8 cellular contexts compared by ENCODE assay signal in the genomic region with DNA sequence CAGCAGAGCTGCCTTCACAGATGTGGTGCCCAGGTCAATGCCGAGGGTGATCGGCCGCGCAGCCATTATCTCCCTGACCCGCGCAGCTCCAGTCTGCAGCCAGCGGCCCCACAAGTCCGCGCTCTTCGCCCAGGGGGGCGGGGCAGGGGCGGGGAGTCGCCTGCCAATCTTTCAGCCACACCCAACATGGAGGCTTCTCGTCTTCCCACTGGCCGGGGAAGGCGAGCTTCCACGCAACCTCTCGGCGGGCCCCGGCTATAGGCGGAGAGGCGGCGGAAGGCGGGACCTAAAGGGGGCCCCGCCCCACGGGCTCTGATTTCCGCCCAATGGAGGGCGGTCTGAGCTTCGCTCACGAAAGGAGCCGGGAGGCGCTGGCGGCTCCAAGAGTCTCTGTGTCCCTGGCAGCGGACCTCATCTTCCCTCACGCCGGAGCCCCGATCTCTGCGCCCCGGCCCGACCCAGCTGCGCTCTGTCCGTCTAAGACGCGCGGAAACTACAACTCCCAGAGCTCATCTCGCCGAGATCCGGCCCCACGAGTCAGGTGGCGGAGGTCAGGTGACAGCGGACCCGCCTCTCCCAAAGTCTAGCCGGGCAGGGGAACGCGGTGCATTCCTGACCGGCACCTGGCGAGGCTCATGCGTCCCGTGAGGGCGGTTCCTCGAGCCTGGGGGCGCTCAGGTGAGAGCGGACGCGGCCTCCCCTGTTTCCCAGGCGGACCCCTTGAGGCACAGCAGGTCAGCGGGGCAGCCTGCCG. TPM values are rescaled to one million over a fixed set of nuclear protein-coding genes. Genes with fewer than 3 reads are reported as not detected.
DNase-seq lines count a peak whose midpoint lies in the region; ATAC-seq, FAIRE-seq and TF ChIP-seq lines count a peak whose summit lies in the region.

A gene (plus strand): TSS at position 607 of the 754 bp plus-strand sequence. CDS start 3,447 bp downstream, outside the sequence.
A gene with protein sequence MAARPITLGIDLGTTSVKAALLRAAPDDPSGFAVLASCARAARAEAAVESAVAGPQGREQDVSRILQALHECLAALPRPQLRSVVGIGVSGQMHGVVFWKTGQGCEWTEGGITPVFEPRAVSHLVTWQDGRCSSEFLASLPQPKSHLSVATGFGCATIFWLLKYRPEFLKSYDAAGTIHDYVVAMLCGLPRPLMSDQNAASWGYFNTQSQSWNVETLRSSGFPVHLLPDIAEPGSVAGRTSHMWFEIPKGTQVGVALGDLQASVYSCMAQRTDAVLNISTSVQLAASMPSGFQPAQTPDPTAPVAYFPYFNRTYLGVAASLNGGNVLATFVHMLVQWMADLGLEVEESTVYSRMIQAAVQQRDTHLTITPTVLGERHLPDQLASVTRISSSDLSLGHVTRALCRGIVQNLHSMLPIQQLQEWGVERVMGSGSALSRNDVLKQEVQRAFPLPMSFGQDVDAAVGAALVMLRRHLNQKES (minus strand): TSS at position 97 of the 754 bp plus-strand sequence. CDS start 31 bp downstream, at position 66.

- H3K27ac ChIP-seq in OCI-LY7 (ENCODE audit: low read depth, low read length, poor library complexity, severe bottlenecking) (peak within 1 kb of the TSS; percentile 68), endothelial cell of umbilical vein (ENCODE audit: insufficient read depth, low read depth, low read length) (peak within 1 kb of the TSS; percentile 90)

- H3K9me3 ChIP-seq in OCI-LY7 (ENCODE audit: low read length) (no peaks in the 10 kb centered on the region), endothelial cell of umbilical vein (replicated peaks; ENCODE audit: control insufficient read depth, insufficient read depth, low read length) (no peaks in the 10 kb centered on the region)

- DNase-seq in D721Med (ENCODE audit: insufficient read length, low spot score) (peak; percentile 97), HuH-7.5 (ENCODE audit: low spot score) (peak; percentile 94), OCI-LY7 (ENCODE audit: low spot score) (peak; percentile 98), activated T-cell treated with anti-CD3 and anti-CD28 coated beads for 1 hour (ENCODE audit: low read depth) (peak; percentile 89), endothelial cell of umbilical vein (ENCODE audit: low read depth, low spot score) (peak; percentile 95), middle frontal gyrus (ENCODE audit: extremely low spot score, low spot score) (peak; percentile 96)
- DNase-seq in stimulated activated CD8-positive, alpha-beta memory T cell treated with anti-CD3 and anti-CD28 coated beads, Interleukin-2, amount 100 ng/mL, for 48 hours (ENCODE audit: low read depth in 2 of 2): peak; percentile 93

- FAIRE-seq in D721Med (lab: Jason Lieb, UNC) (no peak), endothelial cell of umbilical vein (lab: Jason Lieb, UNC) (peak; percentile 96)

- H3K36me3 ChIP-seq in OCI-LY7 (ENCODE audit: insufficient read depth, low read length) (peaks cover 4% of the 10 kb centered on the region; the same call in 1 of the 2 replicates), endothelial cell of umbilical vein (ENCODE audit: control insufficient read depth in 2 of 2, extremely low read depth in 1 of 2, insufficient read depth in 2 of 2, low read length in 2 of 2) (peaks cover 0 to 3% of the 10 kb centered on the region in 2 experiments)

- H3K4me3 ChIP-seq in OCI-LY7 (ENCODE audit: low read depth, low read length, poor library complexity, severe bottlenecking) (peak within 1 kb of the TSS; percentile 90), endothelial cell of umbilical vein (replicated peaks in 1 of 3; ENCODE audit: insufficient read depth in 1 of 3, low read depth in 1 of 3, low read length in 3 of 3) (peak within 1 kb of the TSS; percentile 65 to 83 (median 71))

- H3K4me2 ChIP-seq in OCI-LY7 (ENCODE audit: low read length) (peak within 1 kb of the TSS; percentile 99), endothelial cell of umbilical vein (ENCODE audit: insufficient read depth, low read length) (peak within 1 kb of the TSS; percentile 96)

- H3K9ac ChIP-seq in endothelial cell of umbilical vein (replicated peaks; ENCODE audit: extremely low read depth, insufficient read depth, low read length): peak within 1 kb of the TSS; percentile 99

- H2AFZ ChIP-seq in OCI-LY7 (ENCODE audit: low read length): peak within 1 kb of the TSS; percentile 50
- peak within 1 kb of the TSS; percentile 88 for H2AFZ ChIP-seq in endothelial cell of umbilical vein (ENCODE audit: low read depth, low read length)

- no peaks in the 10 kb centered on the region for H3K9me2 ChIP-seq in OCI-LY7 (ENCODE audit: insufficient read depth, low read length)

- H3K27me3 ChIP-seq in endothelial cell of umbilical vein (ENCODE audit: control insufficient read depth in 2 of 2, insufficient read depth in 2 of 2, low read length in 2 of 2): no peaks in the 10 kb centered on the region

- CTCF ChIA-PET in OCI-LY7 (lab: Charles Lee; ENCODE audit: unreplicated experiment) (interaction anchor here (0.6 to 0.8 kb wide), 3 partner anchors 34 to 98 kb away, joined by 3 to 4 read pairs (median 4); no protein-coding TSS in a partner anchor), endothelial cell of umbilical vein (lab: Charles Lee) (interaction anchor here (0.6 to 2.5 kb wide), 8 partner anchors 9 to 588 kb away, joined by 3 to 15 read pairs (median 6); a partner anchor contains a TSS)

- POLR2A ChIA-PET in OCI-LY7 (lab: Charles Lee) (interaction anchor here (0.6 to 1.3 kb wide), 8 partner anchors 9 to 615 kb away, joined by 3 to 5 read pairs (median 3); no protein-coding TSS in a partner anchor), endothelial cell of umbilical vein (lab: Charles Lee) (interaction anchor here (0.9 to 2.1 kb wide), 3 partner anchors 11 to 31 kb away, joined by 3 to 18 read pairs (median 3); no protein-coding TSS in a partner anchor)

- H3K9me1 ChIP-seq in endothelial cell of umbilical vein (replicated peaks; ENCODE audit: control insufficient read depth, extremely low read depth, insufficient read depth, low read length): no peaks in the 10 kb centered on the region

- H3K4me1 ChIP-seq in OCI-LY7 (ENCODE audit: insufficient read depth, low read length, poor library complexity, severe bottlenecking) (peaks cover 13% of the 10 kb centered on the region), endothelial cell of umbilical vein (ENCODE audit: control insufficient read depth, extremely low read depth, insufficient read depth, low read length) (peaks cover 12% of the 10 kb centered on the region)

- no peak for TF ChIP-seq CTCF in D721Med (IDR thresholded peaks at IDR 0.05; ENCODE audit: insufficient read depth, missing control alignments)
- TF ChIP-seq CTCF in OCI-LY7 (conservative IDR thresholded peaks at IDR 0.05; ENCODE audit: low read length): no peak
- TF ChIP-seq CTCF in endothelial cell of umbilical vein (IDR thresholded peaks at IDR 0.05; ENCODE audit: extremely low read depth in 1 of 2, insufficient read depth in 1 of 2, low read depth in 1 of 2, low read length in 2 of 2): no peak

- H3K79me2 ChIP-seq in OCI-LY7 (ENCODE audit: insufficient read depth, low read depth, low read length): no peaks in the 10 kb centered on the region; the same call in 1 of the 2 replicates
- H3K79me2 ChIP-seq in endothelial cell of umbilical vein (ENCODE audit: control insufficient read depth, insufficient read depth, low read length): peaks cover 20% of the 10 kb centered on the region

- peak; percentile 88 for ATAC-seq in GM21526 (IDR thresholded peaks at IDR 0.05; ENCODE audit: low FRiP score, unreplicated experiment)

- H4K20me1 ChIP-seq in OCI-LY7 (ENCODE audit: insufficient read depth, low read length) (no peaks in the 10 kb centered on the region), endothelial cell of umbilical vein (replicated peaks; ENCODE audit: control insufficient read depth, extremely low read depth, insufficient read depth, low read length) (no peaks in the 10 kb centered on the region)

- dilution Hi-C loops in endothelial cell of umbilical vein (cut with MboI; ENCODE audit: extremely low pct_ligation_motif_present, low sequenced_read_pairs): no loop called here

- TF ChIP-seq POLR2A in endothelial cell of umbilical vein (IDR thresholded peaks at IDR 0.05; ENCODE audit: low read depth, low read length): peak; percentile 57

- intact Hi-C loops in OCI-LY7 (cut with micrococcal nuclease; ENCODE audit: unreplicated experiment) (loop anchor here (1.0 kb wide), 1 partner anchor 78 kb away; no protein-coding TSS in a partner anchor), endothelial cell of umbilical vein (cut with micrococcal nuclease) (loop anchor here (1.0 kb wide), 1 partner anchor 32 kb away; a partner anchor contains a TSS)

- BruUV-seq in OCI-LY7 (replicated peaks; lab: Mats Ljungman, UMichigan) (no TSS peak), endothelial cell of umbilical vein (replicated peaks; lab: Mats Ljungman, UMichigan) (no TSS peak)

TF ChIP-seq in endothelial cell of umbilical vein, 7 proteins besides CTCF, POLR2A, EP300 and RAD21 (continues in another document):
- TF ChIP-seq GATA2 (IDR thresholded peaks at IDR 0.05; ENCODE audit: insufficient read depth, insufficient read length, low read depth, low read length) (no peak), JUN (IDR thresholded peaks at IDR 0.05; ENCODE audit: borderline replicate concordance, insufficient read depth, insufficient read length, low read depth) (no peak)

RNA-seq across cellular contexts. Expression of the first gene that starts in this region (rescaled TPM):
- 5.6 and 6.7 TPM in 2 replicates for total RNA-seq in OCI-LY7 (2014; rRNA removed; shearing (Covaris generic))
- total RNA-seq in OCI-LY7 (2022): 11.9 and 13.6 TPM in 2 replicates
- total RNA-seq in endothelial cell of umbilical vein: 20.8 and 25.9 TPM in 2 replicates
- 17.9 and 20.5 TPM in 2 replicates for polyA plus RNA-seq in endothelial cell of umbilical vein
- 10.2 and 12.2 TPM in 2 replicates for polyA plus RNA-seq in endothelial cell of umbilical vein (2011; cell fraction: cytosol; rRNA removed)
- 15.5 and 18.1 TPM in 2 replicates for polyA plus RNA-seq in endothelial cell of umbilical vein (2011; cell fraction: nucleus; rRNA removed)
- polyA plus RNA-seq in endothelial cell of umbilical vein (2012): 15.5 and 20.4 TPM in 2 replicates
- 15.2 and 16.2 TPM in 2 replicates for polyA minus RNA-seq in endothelial cell of umbilical vein
- polyA minus RNA-seq in endothelial cell of umbilical vein (2011; cell fraction: cytosol; rRNA and poly(A)+ RNA removed): 5.1 TPM
- 10.5 and 14.0 TPM in 2 replicates for polyA minus RNA-seq in endothelial cell of umbilical vein (2011; cell fraction: nucleus; rRNA and poly(A)+ RNA removed)

RNA-seq across cellular contexts. Expression of the second gene that starts in this region (rescaled TPM):
- total RNA-seq in OCI-LY7 (2014; rRNA removed; shearing (Covaris generic)): 17.0 and 21.4 TPM in 2 replicates
- total RNA-seq in OCI-LY7 (2022): 15.7 and 16.9 TPM in 2 replicates
- total RNA-seq in endothelial cell of umbilical vein: 15.9 and 17.8 TPM in 2 replicates
- 14.7 and 15.4 TPM in 2 replicates for polyA plus RNA-seq in endothelial cell of umbilical vein
- 12.7 and 12.9 TPM in 2 replicates for polyA plus RNA-seq in endothelial cell of umbilical vein (2011; cell fraction: cytosol; rRNA removed)
- 24.1 and 28.5 TPM in 2 replicates for polyA plus RNA-seq in endothelial cell of umbilical vein (2011; cell fraction: nucleus; rRNA removed)
- polyA plus RNA-seq in endothelial cell of umbilical vein (2012): 11.4 and 13.2 TPM in 2 replicates
- polyA minus RNA-seq in endothelial cell of umbilical vein: 25.5 and 28.3 TPM in 2 replicates
- 4.6 TPM for polyA minus RNA-seq in endothelial cell of umbilical vein (2011; cell fraction: cytosol; rRNA and poly(A)+ RNA removed)
- polyA minus RNA-seq in endothelial cell of umbilical vein (2011; cell fraction: nucleus; rRNA and poly(A)+ RNA removed): 12.6 and 13.4 TPM in 2 replicates

Comparison
In these comparisons a context has a peak if more than half of its experiments do, and no peak if none do; other contexts are left out.
1. Peak in every context shown above with its lines: DNase-seq, ATAC-seq, H3K4me3 ChIP-seq and H3K27ac ChIP-seq.